ENCODE assay signal across 27 cellular contexts in genomic region chr17:6067060-6067459, GRCh38. TPM values are rescaled to one million over a fixed set of nuclear protein-coding genes. Genes with fewer than 3 reads are reported as not detected.
"Had no signal": no experiment of that assay in that cellular context is flagged by ENCODE, and none has a peak within 500 bp of the region (broad histone marks: within the 10 kb centered on the region; RNA-seq: fewer than 3 reads in every experiment).

No MANE protein-coding gene starts in this region.

- H3K36me3 ChIP-seq: ascending aorta, lower lobe of right lung, right lobe of liver, uterus had no signal

- ATAC-seq: foreskin keratinocyte, left lobe of liver, lower lobe of right lung, mucosa of descending colon, right lobe of liver had no signal

- H3K27ac ChIP-seq: ascending aorta, foreskin keratinocyte, lower lobe of right lung, right lobe of liver, skin epidermis, testis, uterus, WERI-Rb-1 had no signal

- H3K27ac Mint-ChIP-seq: activated naive CD4-positive, alpha-beta T cell treated with anti-CD3 and anti-CD28 coated beads, Interleukin-2, amount 50 U/mL, for 72 hours; activated T-helper 1 cell treated with anti-CD3 and anti-CD28 coated beads, Interleukin-12 subunit alpha, Interleukin-12 subunit beta, Interleukin-2, Interleukin-4 antibody, amounts not matched to agents 30 ng/mL and 10 ng/mL and 1 ng/mL, durations not matched to agents 14 hours and 24 hours and 36 hours; nephron progenitor cell; T-helper 2 cell treated with Interferon-gamma antibody and Interleukin-4, amounts not matched to agents 5 μg/mL and 100 μg/mL, for 36 hours had no signal

- H3K4me3 ChIP-seq: ascending aorta, lower lobe of right lung, mucosa of descending colon, right lobe of liver, skin epidermis, testis, uterus had no signal

- H3K27me3 ChIP-seq: ascending aorta, right lobe of liver, testis, uterus had no signal

- H3K4me1 ChIP-seq: ascending aorta, foreskin keratinocyte, right lobe of liver, testis, uterus had no signal

- DNase-seq: activated CD4-positive, alpha-beta T cell treated with anti-CD3 and anti-CD28 coated beads, Interleukin-2, amount 50 U/mL, for 4 hours; activated CD4-positive, CD25-positive, alpha-beta regulatory T cell treated with anti-CD3 and anti-CD28 coated beads, Interleukin-2, amount 50 U/mL, for 72 hours; activated gamma-delta T cell treated with Interleukin-2 at 50 U/mL for 16 hours; central memory CD4-positive, alpha-beta T cell; dermis blood vessel endothelial cell; effector memory CD4-positive, alpha-beta T cell; foreskin keratinocyte; lower lobe of right lung; mesendoderm; mucosa of descending colon; nephron progenitor cell; nucleus accumbens; right lobe of liver; stimulated activated CD4-positive, alpha-beta T cell treated with anti-CD3 and anti-CD28 coated beads, Interleukin-15, amount 100 ng/mL, for 24 hours; stimulated activated CD4-positive, alpha-beta T cell treated with anti-CD3 and anti-CD28 coated beads, Interleukin-2, amount 100 ng/mL, for 48 hours; stimulated activated CD8-positive, alpha-beta memory T cell treated with anti-CD3 and anti-CD28 coated beads, Interleukin-4, amount 100 ng/mL, for 48 hours; stimulated activated naive CD4-positive, alpha-beta T cell; testis; trophoblast cell; uterus; WERI-Rb-1 had no signal

- H3K9me3 Mint-ChIP-seq: activated naive CD4-positive, alpha-beta T cell treated with anti-CD3 and anti-CD28 coated beads, Interleukin-2, amount 50 U/mL, for 72 hours; activated T-helper 1 cell treated with anti-CD3 and anti-CD28 coated beads, Interleukin-12 subunit alpha, Interleukin-12 subunit beta, Interleukin-2, Interleukin-4 antibody, amounts not matched to agents 30 ng/mL and 10 ng/mL and 1 ng/mL, durations not matched to agents 14 hours and 24 hours and 36 hours; nephron progenitor cell; T-helper 2 cell treated with Interferon-gamma antibody and Interleukin-4, amounts not matched to agents 5 μg/mL and 100 μg/mL, for 36 hours had no signal

- H3K9me3 ChIP-seq: ascending aorta, lower lobe of right lung, mucosa of descending colon, right lobe of liver, testis, uterus had no signal

- H3K4me3 Mint-ChIP-seq: activated T-helper 1 cell treated with anti-CD3 and anti-CD28 coated beads, Interleukin-12 subunit alpha, Interleukin-12 subunit beta, Interleukin-2, Interleukin-4 antibody, amounts not matched to agents 30 ng/mL and 10 ng/mL and 1 ng/mL, durations not matched to agents 14 hours and 24 hours and 36 hours; nephron progenitor cell; T-helper 2 cell treated with Interferon-gamma antibody and Interleukin-4, amounts not matched to agents 5 μg/mL and 100 μg/mL, for 36 hours had no signal

RNA-seq across cellular contexts. Expression of gene WSCD1, which starts 3.1 kb away (rescaled TPM):
- total RNA-seq: foreskin keratinocyte had no signal
